17 cellular contexts compared by ENCODE assay signal in the genomic region with DNA sequence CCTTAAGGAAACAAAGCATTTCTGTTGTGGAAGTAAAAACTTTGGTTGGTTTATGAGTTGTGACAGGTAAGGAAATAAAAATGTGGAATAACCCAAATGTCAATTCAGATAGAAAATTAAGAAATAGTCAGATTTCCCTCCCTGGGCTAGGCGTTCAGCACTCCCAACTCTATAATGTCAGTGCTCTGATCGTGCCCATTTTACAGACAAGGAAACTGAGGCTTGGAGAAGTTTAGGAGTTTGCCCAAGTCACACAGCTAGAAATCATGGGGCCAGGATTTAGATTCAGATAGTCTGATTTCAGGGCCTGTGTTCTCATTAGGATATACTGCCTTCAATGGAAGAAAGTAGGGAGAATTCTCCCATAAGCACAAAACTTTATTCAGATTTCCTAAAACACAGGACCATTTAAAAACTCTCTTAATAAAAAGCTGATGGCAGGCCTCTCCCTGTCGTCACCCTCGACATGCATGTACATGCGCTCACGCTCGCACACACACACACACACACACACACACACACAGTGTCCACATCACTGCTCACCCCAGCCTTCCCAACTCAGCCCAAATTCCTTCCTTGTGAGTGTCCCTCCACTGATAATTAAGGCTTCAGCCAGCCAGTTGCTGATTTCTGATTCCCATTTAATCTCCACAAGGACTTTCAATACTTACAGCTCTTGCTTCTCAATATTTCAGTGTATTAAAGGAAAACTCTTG. TPM values are rescaled to one million over a fixed set of nuclear protein-coding genes. Genes with fewer than 3 reads are reported as not detected.
DNase-seq lines count a peak whose midpoint lies in the region; ATAC-seq, FAIRE-seq and TF ChIP-seq lines count a peak whose summit lies in the region.
"Had no signal": no experiment of that assay in that cellular context is flagged by ENCODE, and none has a peak within 500 bp of the region (broad histone marks: within the 10 kb centered on the region; RNA-seq: fewer than 3 reads in every experiment).

No MANE protein-coding gene starts in this region.

- TF ChIP-seq CTCF in mammary epithelial cell (conservative IDR thresholded peaks at IDR 0.05 in 1 of 2, IDR thresholded peaks at IDR 0.05 in 1 of 2; ENCODE audit: extremely low read depth in 1 of 2, insufficient read depth in 1 of 2, low read depth in 1 of 2, low read length in 2 of 2) (no peak), right atrium auricular region (IDR thresholded peaks at IDR 0.05) (no peak), D721Med (IDR thresholded peaks at IDR 0.05; ENCODE audit: insufficient read depth, missing control alignments) (no peak)

- H4K20me1 ChIP-seq in GM23248 (ENCODE audit: insufficient read depth) (no peaks in the 10 kb centered on the region), mammary epithelial cell (ENCODE audit: insufficient read depth, low read length) (no peaks in the 10 kb centered on the region)

- H2AFZ ChIP-seq in GM23248, result peak overlapping the region; percentile 32; the same call in 1 of the 2 replicates
- peak overlapping the region; percentile 73 for H2AFZ ChIP-seq in mammary epithelial cell (ENCODE audit: low read depth, low read length)

- H3K4me1 ChIP-seq in GM23248 (ENCODE audit: insufficient read depth) (peaks cover 20% of the 10 kb centered on the region), mammary epithelial cell (ENCODE audit: insufficient read depth, low read length) (peaks cover 21% of the 10 kb centered on the region), right atrium auricular region (peaks cover 0 to 16% of the 10 kb centered on the region in 2 donors), skeletal muscle tissue (ENCODE audit: control insufficient read depth in 3 of 3, insufficient read depth in 3 of 3, low read length in 3 of 3) (peaks cover 5 to 10% (median 8%) of the 10 kb centered on the region in 3 donors)

- H3K27me3 ChIP-seq in GM23248 (replicated peaks; ENCODE audit: insufficient read depth) (no peaks in the 10 kb centered on the region), mammary epithelial cell (ENCODE audit: insufficient read depth, low read length) (no peaks in the 10 kb centered on the region), right atrium auricular region (no peaks in the 10 kb centered on the region), skeletal muscle tissue (ENCODE audit: control insufficient read depth in 3 of 3, insufficient read depth in 3 of 3, low read length in 3 of 3) (peaks cover 0 to 3% (median 0%) of the 10 kb centered on the region in 3 donors)
- H3K27me3 ChIP-seq: tibial nerve had no signal

- no peak for FAIRE-seq in D721Med (lab: Jason Lieb, UNC)
- FAIRE-seq: frontal cortex had no signal

- no peak for ATAC-seq in HG03097 (IDR thresholded peaks at IDR 0.05; ENCODE audit: low FRiP score, unreplicated experiment)

- H3K79me2 ChIP-seq in GM23248 (ENCODE audit: insufficient read depth) (no peaks in the 10 kb centered on the region), mammary epithelial cell (ENCODE audit: insufficient read depth, low read length) (no peaks in the 10 kb centered on the region)

- dilution Hi-C loops in mammary epithelial cell (cut with HindIII; ENCODE audit: low sequenced_read_pairs), result no loop called here

- DNase-seq in GM23248 (peak; percentile 94), mammary epithelial cell (peak; percentile 93), right atrium auricular region (ENCODE audit: low spot score) (peak; percentile 80), NCI-H345 (lab: John Stamatoyannopoulos, UW) (no peak), DMS79 (lab: John Stamatoyannopoulos, UW) (no peak), D721Med (ENCODE audit: insufficient read length, low spot score) (no peak)
- DNase-seq: activated CD4-positive, alpha-beta T cell treated with anti-CD3 and anti-CD28 coated beads for 1 hour; H7; NCI-H2081; SHP77 treated with DMSO at 0.1 percent for 48 hours; stimulated activated CD4-positive, alpha-beta T cell treated with anti-CD3 and anti-CD28 coated beads, Interleukin-4, amount 100 ng/mL, for 1 hour had no signal

- H3K4me2 ChIP-seq in GM23248 (ENCODE audit: unreplicated experiment), result peak overlapping the region; percentile 95
- H3K4me2 ChIP-seq in mammary epithelial cell (ENCODE audit: insufficient read depth, low read depth, low read length), result peak overlapping the region; percentile 72

- H3K4me3 ChIP-seq in GM23248 (peak overlapping the region; percentile 40), mammary epithelial cell (replicated peaks in 1 of 3; ENCODE audit: insufficient read depth in 1 of 3, low read depth in 2 of 3, low read length in 3 of 3) (peak overlapping the region in 1 of 3 experiments; percentile 8), right atrium auricular region (peak overlapping the region in 1 of 2 donors; percentile 9), skeletal muscle tissue (ENCODE audit: low read length in 3 of 3) (no peak overlapping the region)

- BruUV-seq in mammary epithelial cell (replicated peaks; lab: Mats Ljungman, UMichigan), result no TSS peak

- H3K9me3 ChIP-seq in GM23248 (ENCODE audit: low read depth), result no peaks in the 10 kb centered on the region
- no peaks in the 10 kb centered on the region for H3K9me3 ChIP-seq in mammary epithelial cell (replicated peaks; ENCODE audit: insufficient read depth, low read length)
- H3K9me3 ChIP-seq in right atrium auricular region, result no peaks in the 10 kb centered on the region
- no peaks in the 10 kb centered on the region for H3K9me3 ChIP-seq in skeletal muscle tissue (ENCODE audit: control insufficient read depth in 3 of 3, low read length in 3 of 3)

- CTCF ChIA-PET in mammary epithelial cell (lab: Charles Lee; ENCODE audit: low non-redundant PET), result interaction anchor here (0.5 kb wide), 1 partner anchor 153 kb away, joined by 3 read pairs; no protein-coding TSS in a partner anchor

- H3K9ac ChIP-seq in GM23248, result peak overlapping the region; percentile 27; the same call in 1 of the 2 replicates
- peak overlapping the region; percentile 23 for H3K9ac ChIP-seq in mammary epithelial cell (ENCODE audit: insufficient read depth, low read length)
- no peak overlapping the region for H3K9ac ChIP-seq in skeletal muscle tissue (ENCODE audit: low read depth in 1 of 3, low read length in 3 of 3)

- peaks cover 9% of the 10 kb centered on the region; the same call in 1 of the 2 replicates for H3F3A ChIP-seq in GM23248 (ENCODE audit: insufficient read depth)

- in situ Hi-C loops in GM23248 (cut with MboI) (no loop called here), mammary epithelial cell (cut with MboI; ENCODE audit: low sequenced_read_pairs in 2 of 2) (no loop called here)

- 17 to 23% methylated on average over 6 to 7 of the region's 7 CpGs for WGBS in GM23248 (ENCODE audit: low coverage in 1 of 2, low lambda C conversion rate in 2 of 2, missing lambda C conversion rate in 2 of 2), 2 experiments
- 32% methylated on average over 7 of the region's 7 CpGs for WGBS in mammary epithelial cell (ENCODE audit: low coverage, missing lambda C conversion rate)

- no peaks in the 10 kb centered on the region for H3K9me2 ChIP-seq in GM23248 (ENCODE audit: insufficient read depth)

- H3K27ac ChIP-seq in GM23248 (peak overlapping the region; percentile 55), mammary epithelial cell (ENCODE audit: insufficient read depth, low read depth, low read length) (peak overlapping the region; percentile 76), right atrium auricular region (peak overlapping the region; percentile 48 to 56), skeletal muscle tissue (ENCODE audit: low read depth, low read length) (peak overlapping the region; percentile 59)
- H3K27ac ChIP-seq: HL-60 had no signal

- intact Hi-C loops in mammary epithelial cell (cut with micrococcal nuclease), result loop anchor here (5.0 kb wide), 1 partner anchor 989 kb away; no protein-coding TSS in a partner anchor

- H3K36me3 ChIP-seq in GM23248 (ENCODE audit: low read depth), result no peaks in the 10 kb centered on the region
- no peaks in the 10 kb centered on the region for H3K36me3 ChIP-seq in mammary epithelial cell (ENCODE audit: insufficient read depth, low read length)
- H3K36me3 ChIP-seq in right atrium auricular region, result no peaks in the 10 kb centered on the region
- no peaks in the 10 kb centered on the region for H3K36me3 ChIP-seq in skeletal muscle tissue (ENCODE audit: control insufficient read depth in 3 of 3, insufficient read depth in 3 of 3, low read length in 3 of 3)
- H3K36me3 ChIP-seq: tibial nerve had no signal

RNA-seq across cellular contexts. Expression of a gene that starts 49.1 kb away (rescaled TPM):
- total RNA-seq in GM23248 (2014; rRNA removed; shearing (Covaris generic)), result 0.13 and 0.43 TPM in 2 replicates
- polyA plus RNA-seq in GM23248 (2016; fragmentation: Nextera tagmentation; extraction: Ambion mirVana) (0.18 TPM in 1 of 2 replicates, not detected in the other), mammary epithelial cell (0.02 TPM)
- total RNA-seq in mammary epithelial cell (not detected), right atrium auricular region (under 1 TPM in 1 of 2 donors, not detected in 1; 0.12 TPM), skeletal muscle tissue (not detected)
- polyA minus RNA-seq in mammary epithelial cell, result not detected
- total RNA-seq: frontal cortex, H7, mucosa of gallbladder had no signal

Comparison
In these comparisons a context has a peak if more than half of its experiments do, and no peak if none do; other contexts are left out.
1. DNase-seq: peak in GM23248 (single experiment), mammary epithelial cell (single experiment) and right atrium auricular region (single experiment); none in NCI-H345 (single experiment), DMS79 (single experiment) and D721Med (single experiment).
2. H3K9ac ChIP-seq: peak in GM23248 (single experiment) and mammary epithelial cell (single experiment); none in skeletal muscle tissue (0 of 3).
3. Peak in every context shown above with its lines, with median percentiles within 50 percentile points of each other: H3K27ac ChIP-seq.